Comparison of ENCODE assay signal across 8 cellular contexts in the genomic region with DNA sequence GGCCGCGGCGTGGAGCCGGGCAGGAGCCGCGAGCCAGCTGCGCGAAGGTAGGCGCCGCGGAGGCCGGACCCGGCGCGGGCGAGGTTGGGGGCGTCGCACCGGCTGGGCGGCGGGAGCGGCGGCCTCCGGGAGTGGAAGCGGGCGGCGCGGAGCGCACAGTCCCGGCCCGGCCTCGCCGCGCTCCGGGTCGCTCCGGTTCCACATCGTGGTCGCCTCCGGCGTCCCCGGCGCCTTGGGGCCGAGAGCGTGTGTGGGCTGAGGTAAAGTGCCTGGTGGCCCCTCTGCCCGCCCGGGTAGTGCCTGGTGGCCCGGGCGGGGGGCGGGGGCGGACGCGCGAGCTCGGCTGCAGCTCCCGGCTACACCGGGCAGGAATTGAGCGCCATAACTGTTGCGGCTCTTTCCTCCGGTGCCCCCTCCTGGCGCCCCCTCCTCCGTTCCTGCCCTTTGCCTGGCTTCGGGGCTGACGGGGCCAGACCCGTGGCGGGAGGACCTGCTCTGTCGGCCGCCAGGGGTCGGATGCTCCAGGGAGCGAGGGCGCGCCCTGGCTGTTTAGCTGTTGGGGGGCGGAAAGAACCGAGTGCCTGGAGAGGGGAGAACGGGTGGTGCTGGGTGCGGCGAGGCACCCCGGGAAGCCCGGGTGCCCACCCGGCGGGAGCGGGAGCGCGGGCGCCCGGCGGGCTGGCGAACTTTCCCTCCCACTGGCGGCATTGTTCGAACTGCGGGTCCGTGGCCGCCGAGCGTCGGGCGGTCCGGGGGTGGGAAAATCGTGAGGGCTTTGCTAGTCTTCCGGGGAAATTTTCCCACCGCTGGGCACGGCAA. TPM values are rescaled to one million over a fixed set of nuclear protein-coding genes. Genes with fewer than 3 reads are reported as not detected.
A peak's percentile ranks its signal among the peaks of the same experiment; 100 is the strongest.
DNase-seq lines count a peak whose midpoint lies in the region; ATAC-seq, FAIRE-seq and TF ChIP-seq lines count a peak whose summit lies in the region.

No MANE protein-coding gene starts in this region.

- no peak for FAIRE-seq in A549 (lab: Jason Lieb, UNC)

- CTCF ChIA-PET in A549 (lab: Yijun Ruan, JAX) = interaction anchor here (0.6 to 3.8 kb wide), 30 partner anchors 10 to 604 kb away, joined by 3 to 22 read pairs (median 4); partner anchors contain the start of genes RP2 and SLC9A7

- peak; percentile 89 to 90 for ATAC-seq in A549
- ATAC-seq in right lobe of liver = peak; percentile 50 to 63 (median 59)

- no peaks in the 10 kb centered on the region for H3K27me3 ChIP-seq in right lobe of liver

- intact Hi-C loops in right lobe of liver (cut with DNase I) = no loop called here

- TF ChIP-seq CTCF in A549 (IDR thresholded peaks at IDR 0.05) = peak; percentile 51
- peak; percentile 48 for TF ChIP-seq CTCF in GM12873 (IDR thresholded peaks at IDR 0.05; ENCODE audit: insufficient read depth, low read depth, low read length, missing control alignments)
- TF ChIP-seq CTCF in coronary artery (IDR thresholded peaks at IDR 0.05) = peak; percentile 19
- TF ChIP-seq CTCF in right lobe of liver (IDR thresholded peaks at IDR 0.05) = peak; percentile 27 to 46 (median 40)

- POLR2A ChIA-PET in A549 (lab: Yijun Ruan, JAX) = no interaction called here

- H3K4me3 ChIP-seq in A549 (peak overlapping the region; percentile 96), coronary artery (peak overlapping the region; percentile 76), right lobe of liver (peak overlapping the region; percentile 56 to 70 (median 64))

- no peaks in the 10 kb centered on the region for H3K36me3 Mint-ChIP-seq in T-helper 2 cell treated with Interferon-gamma antibody and Interleukin-4, amounts not matched to agents 5 μg/mL and 100 μg/mL, for 36 hours (ENCODE audit: low read depth)
- H3K36me3 Mint-ChIP-seq in stimulated activated naive CD8-positive, alpha-beta T cell treated with anti-CD3 and anti-CD28 coated beads, Interleukin-15, Interleukin-2, amounts not matched to agents 100 ng/mL and 50 ng/mL, for 24 hours (ENCODE audit: low read depth) = no peaks in the 10 kb centered on the region

- WGBS in A549 (ENCODE audit: missing lambda C conversion rate) = 0% methylated on average over 27 of the region's 102 CpGs
- 48% methylated on average over 21 of the region's 102 CpGs for WGBS in right lobe of liver (ENCODE audit: insufficient coverage, low coverage, low lambda C conversion rate, missing lambda C conversion rate)

- peak; percentile 68 to 75 for DNase-seq in A549 (ENCODE audit: low read depth in 1 of 2, low spot score in 1 of 2)
- DNase-seq in T-helper 2 cell treated with Interferon-gamma antibody and Interleukin-4, amounts not matched to agents 5 μg/mL and 100 μg/mL, for 36 hours (ENCODE audit: low spot score) = peak; percentile 11
- no peak for DNase-seq in coronary artery (ENCODE audit: low spot score)
- peak; percentile 53 to 71 (median 54) for DNase-seq in right lobe of liver
- no peak for DNase-seq in cortex of kidney (lab: John Stamatoyannopoulos, UW)

- H3K9me3 Mint-ChIP-seq in T-helper 2 cell treated with Interferon-gamma antibody and Interleukin-4, amounts not matched to agents 5 μg/mL and 100 μg/mL, for 36 hours = no peaks in the 10 kb centered on the region
- no peaks in the 10 kb centered on the region for H3K9me3 Mint-ChIP-seq in stimulated activated naive CD8-positive, alpha-beta T cell treated with anti-CD3 and anti-CD28 coated beads, Interleukin-15, Interleukin-2, amounts not matched to agents 100 ng/mL and 50 ng/mL, for 24 hours

- H3K27ac Mint-ChIP-seq in T-helper 2 cell treated with Interferon-gamma antibody and Interleukin-4, amounts not matched to agents 5 μg/mL and 100 μg/mL, for 36 hours = no peak overlapping the region
- no peak overlapping the region for H3K27ac Mint-ChIP-seq in stimulated activated naive CD8-positive, alpha-beta T cell treated with anti-CD3 and anti-CD28 coated beads, Interleukin-15, Interleukin-2, amounts not matched to agents 100 ng/mL and 50 ng/mL, for 24 hours

- TF ChIP-seq RAD21 in A549 (conservative IDR thresholded peaks at IDR 0.05 in 1 of 2, IDR thresholded peaks at IDR 0.05 in 1 of 2) (peak; percentile 42 to 56), Ishikawa (IDR thresholded peaks at IDR 0.05; ENCODE audit: low read depth) (no peak)

- TF ChIP-seq EP300 in A549 (IDR thresholded peaks at IDR 0.05) (no peak), Ishikawa (IDR thresholded peaks at IDR 0.05; ENCODE audit: borderline replicate concordance) (no peak)

- H3K4me1 ChIP-seq in A549 (peaks cover 8% of the 10 kb centered on the region), right lobe of liver (peaks cover 0 to 7% (median under 1%) of the 10 kb centered on the region in 4 donors)

- H3K36me3 ChIP-seq in right lobe of liver = no peaks in the 10 kb centered on the region

- peak overlapping the region; percentile 93 for H3K4me2 ChIP-seq in A549

- H3K4me1 Mint-ChIP-seq in T-helper 2 cell treated with Interferon-gamma antibody and Interleukin-4, amounts not matched to agents 5 μg/mL and 100 μg/mL, for 36 hours (ENCODE audit: low read depth) = peaks cover 5% of the 10 kb centered on the region
- peaks cover 12% of the 10 kb centered on the region for H3K4me1 Mint-ChIP-seq in stimulated activated naive CD8-positive, alpha-beta T cell treated with anti-CD3 and anti-CD28 coated beads, Interleukin-15, Interleukin-2, amounts not matched to agents 100 ng/mL and 50 ng/mL, for 24 hours (ENCODE audit: low read depth)

- peaks cover 59% of the 10 kb centered on the region for H3K27me3 Mint-ChIP-seq in T-helper 2 cell treated with Interferon-gamma antibody and Interleukin-4, amounts not matched to agents 5 μg/mL and 100 μg/mL, for 36 hours (ENCODE audit: low read depth)
- peaks cover 48% of the 10 kb centered on the region for H3K27me3 Mint-ChIP-seq in stimulated activated naive CD8-positive, alpha-beta T cell treated with anti-CD3 and anti-CD28 coated beads, Interleukin-15, Interleukin-2, amounts not matched to agents 100 ng/mL and 50 ng/mL, for 24 hours

- no peak for TF ChIP-seq POLR2A in A549 (IDR thresholded peaks at IDR 0.05; ENCODE audit: low read length)
- no peak for TF ChIP-seq POLR2A in right lobe of liver (IDR thresholded peaks at IDR 0.05)

- H3K27ac ChIP-seq in A549 (peak overlapping the region; percentile 88 to 96), coronary artery (peak overlapping the region; percentile 14 to 77), right lobe of liver (peak overlapping the region; percentile 47 to 70 (median 68))

- peak overlapping the region; percentile 79 for H3K4me3 Mint-ChIP-seq in T-helper 2 cell treated with Interferon-gamma antibody and Interleukin-4, amounts not matched to agents 5 μg/mL and 100 μg/mL, for 36 hours
- peak overlapping the region; percentile 80 for H3K4me3 Mint-ChIP-seq in stimulated activated naive CD8-positive, alpha-beta T cell treated with anti-CD3 and anti-CD28 coated beads, Interleukin-15, Interleukin-2, amounts not matched to agents 100 ng/mL and 50 ng/mL, for 24 hours

- H3K9me3 ChIP-seq in A549 (no peaks in the 10 kb centered on the region), right lobe of liver (no peaks in the 10 kb centered on the region)

TF ChIP-seq in A549, 52 proteins besides CTCF, POLR2A, EP300 and RAD21 (continues in another document):
- TF ChIP-seq E2F6 (IDR thresholded peaks at IDR 0.05; ENCODE audit: borderline replicate concordance, low read depth) (peak; percentile 48), HOXA7 (CRISPR knock-in tag; IDR thresholded peaks at IDR 0.05) (no peak), MAFK (IDR thresholded peaks at IDR 0.05; ENCODE audit: partially characterized antibody) (no peak), NR3C1 (IDR thresholded peaks at IDR 0.05) (no peak)

TF ChIP-seq in Ishikawa, 13 proteins besides CTCF, POLR2A, EP300 and RAD21:
- TF ChIP-seq, protein P1, sequence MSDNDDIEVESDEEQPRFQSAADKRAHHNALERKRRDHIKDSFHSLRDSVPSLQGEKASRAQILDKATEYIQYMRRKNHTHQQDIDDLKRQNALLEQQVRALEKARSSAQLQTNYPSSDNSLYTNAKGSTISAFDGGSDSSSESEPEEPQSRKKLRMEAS (IDR thresholded peaks at IDR 0.05) = peak; percentile 18; the same call in 1 of the 2 replicates
- TF ChIP-seq CEBPB (IDR thresholded peaks at IDR 0.05) (no peak), ZBTB7A (IDR thresholded peaks at IDR 0.05; ENCODE audit: low read depth) (peak; percentile 61; the same call in 1 of the 2 replicates)
TF ChIP-seq in Ishikawa: peak in this region for 2.

RNA-seq across cellular contexts. Expression of gene JADE3, which starts 0.7 kb away (rescaled TPM):
- 19.8 and 28.8 TPM in 2 replicates for polyA plus RNA-seq in A549 (2011; rRNA removed)
- 3.8 and 4.2 TPM in 2 replicates for polyA plus RNA-seq in A549 (2012; cell fraction: cytosol; rRNA removed)
- 2.4 and 4.3 TPM in 2 replicates for polyA plus RNA-seq in A549 (2012; cell fraction: nucleus; rRNA removed)
- polyA plus RNA-seq in A549 (2017; fragmentation: RNase III; extraction: RNeasy Plus Mini Kit Qiagen cat#74134 plus additional on column Dnase treatment) = 10.4 to 10.6 TPM (median 10.5 TPM) in 3 replicates
- polyA minus RNA-seq in A549 (2011; rRNA and poly(A)+ RNA removed) = 14.1 and 18.6 TPM in 2 replicates
- 10 to 100 TPM in 2 of 6 experiments, 1 to 10 TPM in 4; 6.5 to 10.1 (median 9.1) TPM for total RNA-seq in right lobe of liver

Comparison
In these comparisons a context has a peak if more than half of its experiments do, and no peak if none do; other contexts are left out.
1. DNase-seq: peak in A549 (2 of 2), T-helper 2 cell treated with Interferon-gamma antibody and Interleukin-4, amounts not matched to agents 5 μg/mL and 100 μg/mL, for 36 hours (single experiment) and right lobe of liver (3 of 3); none in coronary artery (single experiment) and cortex of kidney (single experiment).
2. Peak in every context shown above with its lines, with median percentiles within 50 percentile points of each other: H3K27ac ChIP-seq, H3K4me3 ChIP-seq and CTCF ChIP-seq.